23 cellular contexts compared by ENCODE assay signal in the genomic region with DNA sequence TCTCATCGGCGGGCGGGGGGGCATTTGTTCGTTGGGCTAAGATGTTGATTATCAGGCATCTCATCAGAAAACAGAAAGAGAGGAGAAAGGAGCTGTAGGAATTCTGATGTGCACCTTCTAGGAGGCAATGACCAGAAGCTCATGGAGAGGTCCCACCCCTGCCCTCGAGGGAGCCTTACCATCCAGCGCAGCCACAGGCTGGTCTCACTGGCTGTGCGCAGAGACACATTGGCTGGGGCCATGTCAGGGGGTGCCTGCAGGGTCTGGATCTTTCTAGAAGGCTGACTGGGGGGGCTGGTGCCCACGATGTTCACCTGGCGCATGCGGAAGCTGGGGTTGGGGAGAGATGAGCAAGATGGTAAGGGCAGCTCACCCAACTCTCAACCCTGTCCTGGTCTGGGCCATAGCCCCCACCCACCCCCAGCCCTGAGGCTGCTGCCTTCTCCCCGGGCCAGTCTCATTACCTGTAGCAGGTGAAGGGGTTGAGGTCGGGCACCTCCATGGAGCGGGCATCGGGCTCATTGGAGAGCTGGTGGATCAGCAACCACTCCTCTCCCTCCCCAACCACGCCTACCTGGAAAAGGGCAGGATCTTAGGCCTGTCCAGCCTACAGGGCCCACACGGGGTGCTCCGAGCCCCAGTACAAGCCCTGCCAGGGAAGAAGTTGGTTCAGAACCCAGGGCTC.
"Had no signal": no experiment of that assay in that cellular context is flagged by ENCODE, and none has a peak within 500 bp of the region (broad histone marks: within the 10 kb centered on the region; RNA-seq: fewer than 3 reads in every experiment).

No MANE protein-coding gene starts in this region.

- H3K4me3 ChIP-seq: MG63, SJCRH30 had no signal

- H3K27ac ChIP-seq: SJCRH30 had no signal

- H3K9me3 ChIP-seq: MG63, SJCRH30 had no signal

- H3K27me3 ChIP-seq: MG63, SJCRH30 had no signal

- FAIRE-seq: HepG2, RCC 7860 had no signal

- H3K36me3 ChIP-seq: MG63, SJCRH30 had no signal

- DNase-seq: IMR-90, Karpas-422, KG1, MG63, NCI-H1092, NCI-H1105 treated with DMSO at 0.1 percent for 48 hours, NCI-H1417 treated with DMSO at 0.1 percent for 48 hours, NCI-H146, NCI-H1694 treated with DMSO at 0.1 percent for 48 hours, NCI-H1930, NCI-H2081, NCI-H2107, NCI-H2227 treated with DMSO at 0.1 percent for 48 hours, NCI-H446, NCI-H510A, NCI-H524 treated with DMSO at 0.1 percent for 48 hours, NCI-H69, NCI-H774, RPMI8226, SHP77 treated with DMSO at 0.1 percent for 48 hours, SJCRH30 had no signal
